ENCODE assay signal across 14 cellular contexts in the genomic region with DNA sequence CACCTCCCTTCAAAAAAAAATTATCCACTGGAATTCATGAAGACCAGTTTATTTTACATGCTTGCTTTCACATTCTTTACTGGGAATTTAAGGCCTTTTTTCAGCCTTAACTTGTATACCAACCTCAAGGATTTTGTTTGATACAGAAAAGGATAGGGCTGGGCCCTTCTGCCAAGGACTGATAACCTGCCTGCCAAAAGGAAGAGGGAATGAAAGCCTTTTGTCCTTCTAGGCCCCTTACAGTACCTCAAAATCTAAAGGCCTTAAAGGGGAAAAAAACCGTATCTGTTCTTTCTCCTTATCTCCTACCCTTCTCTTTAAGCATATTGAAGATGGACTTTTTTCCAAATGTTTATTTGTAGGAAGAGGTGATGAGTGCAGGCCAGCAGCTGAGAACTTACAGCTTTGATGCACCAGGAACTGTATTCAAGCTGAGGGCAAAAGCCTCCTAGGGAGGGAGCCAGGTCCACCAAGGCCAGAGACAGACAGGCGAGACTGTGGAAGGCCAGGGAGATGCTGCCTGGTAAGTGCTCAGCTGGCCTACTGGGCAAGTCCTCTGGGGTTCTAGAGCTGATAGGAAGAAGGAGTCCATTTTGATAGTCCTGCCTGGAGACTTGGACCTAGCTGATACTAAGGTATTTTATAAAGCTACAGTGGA. TPM values are rescaled to one million over a fixed set of nuclear protein-coding genes. Genes with fewer than 3 reads are reported as not detected.
A peak's percentile ranks its signal among the peaks of the same experiment; 100 is the strongest.
DNase-seq lines count a peak whose midpoint lies in the region; ATAC-seq and TF ChIP-seq lines count a peak whose summit lies in the region.
"Had no signal": no experiment of that assay in that cellular context is flagged by ENCODE, and none has a peak within 500 bp of the region (broad histone marks: within the 10 kb centered on the region; RNA-seq: fewer than 3 reads in every experiment).

No MANE protein-coding gene starts in this region.

- no peaks in the 10 kb centered on the region for H3K27me3 Mint-ChIP-seq in activated naive CD4-positive, alpha-beta T cell treated with anti-CD3 and anti-CD28 coated beads, Interleukin-2, amount 10 ng/mL, durations not matched to agents 7 days and 5 days
- H3K27me3 Mint-ChIP-seq in T-helper 17 cell, result no peaks in the 10 kb centered on the region
- no peaks in the 10 kb centered on the region for H3K27me3 Mint-ChIP-seq in stimulated activated naive B cell treated with anti-CD40 and anti-IgM and Interleukin-4, amounts not matched to agents 10 μg/mL and 1 μg/mL and 100 μg/mL, for 72 hours

- H3K4me3 Mint-ChIP-seq in activated naive CD4-positive, alpha-beta T cell treated with anti-CD3 and anti-CD28 coated beads, Interleukin-2, amount 10 ng/mL, durations not matched to agents 7 days and 5 days, result no peak overlapping the region
- H3K4me3 Mint-ChIP-seq in T-helper 17 cell, result no peak overlapping the region
- no peak overlapping the region for H3K4me3 Mint-ChIP-seq in stimulated activated naive B cell treated with anti-CD40 and anti-IgM and Interleukin-4, amounts not matched to agents 10 μg/mL and 1 μg/mL and 100 μg/mL, for 72 hours

- TF ChIP-seq EP300 in upper lobe of left lung (IDR thresholded peaks at IDR 0.05), result no peak

- no peak overlapping the region for H3K4me3 ChIP-seq in upper lobe of left lung

- H3K9me3 Mint-ChIP-seq in activated naive CD4-positive, alpha-beta T cell treated with anti-CD3 and anti-CD28 coated beads, Interleukin-2, amount 10 ng/mL, durations not matched to agents 7 days and 5 days, result no peaks in the 10 kb centered on the region
- H3K9me3 Mint-ChIP-seq in stimulated activated naive B cell treated with anti-CD40 and anti-IgM and Interleukin-4, amounts not matched to agents 10 μg/mL and 1 μg/mL and 100 μg/mL, for 72 hours, result no peaks in the 10 kb centered on the region

- peaks cover 51% of the 10 kb centered on the region for H3K36me3 Mint-ChIP-seq in activated naive CD4-positive, alpha-beta T cell treated with anti-CD3 and anti-CD28 coated beads, Interleukin-2, amount 10 ng/mL, durations not matched to agents 7 days and 5 days
- H3K36me3 Mint-ChIP-seq in T-helper 17 cell (ENCODE audit: low read depth), result peaks cover 4% of the 10 kb centered on the region
- peaks cover 68 to 81% of the 10 kb centered on the region in 2 donors for H3K36me3 Mint-ChIP-seq in stimulated activated naive B cell treated with anti-CD40 and anti-IgM and Interleukin-4, amounts not matched to agents 10 μg/mL and 1 μg/mL and 100 μg/mL, for 72 hours

- TF ChIP-seq CTCF in upper lobe of left lung (IDR thresholded peaks at IDR 0.05), result no peak

- H3K4me1 ChIP-seq in upper lobe of left lung, result peaks cover 0 to 5% (median 2%) of the 10 kb centered on the region in 4 donors
- H3K4me1 ChIP-seq: Caco-2 had no signal

- H3K27me3 ChIP-seq in upper lobe of left lung, result no peaks in the 10 kb centered on the region

- no peak for DNase-seq in activated naive CD4-positive, alpha-beta T cell treated with anti-CD3 and anti-CD28 coated beads, Interleukin-2, amount 10 ng/mL, durations not matched to agents 7 days and 5 days
- DNase-seq in activated naive CD4-positive, alpha-beta T cell treated with anti-CD3 and anti-CD28 coated beads, Interleukin-2, amount 50 U/mL, for 16 hours, result no peak
- no peak for DNase-seq in T-helper 17 cell
- peak; percentile 76 to 87 for DNase-seq in erythroblast (lab: John Stamatoyannopoulos, UW)
- no peak for DNase-seq in stimulated activated naive B cell treated with anti-CD40 and anti-IgM and Interleukin-4, amounts not matched to agents 10 μg/mL and 1 μg/mL and 100 μg/mL, for 72 hours
- no peak for DNase-seq in HEK293T (ENCODE audit: extremely low spot score)
- DNase-seq in upper lobe of left lung, result no peak
- DNase-seq: ACHN; activated CD8-positive, alpha-beta memory T cell treated with anti-CD3 and anti-CD28 coated beads, Interleukin-2, amount 50 U/mL, for 4 hours; Caco-2; NCI-H187; NCI-H510A treated with DMSO at 0.1 percent for 48 hours had no signal

- 76 to 77% methylated on average over 2 of the region's 2 CpGs for WGBS in upper lobe of left lung, 2 donors

- CTCF ChIA-PET in activated naive CD4-positive, alpha-beta T cell treated with anti-CD3 and anti-CD28 coated beads, Interleukin-2, amount 10 ng/mL, durations not matched to agents 7 days and 5 days (lab: Charles Lee), result no interaction called here
- CTCF ChIA-PET in HEK293T (lab: Yijun Ruan, JAX), result no interaction called here

- peak overlapping the region in 1 of 4 donors; percentile 59 for H3K27ac ChIP-seq in upper lobe of left lung

- H3K9me3 ChIP-seq in T-helper 17 cell (ENCODE audit: control insufficient read depth, low read length, poor library complexity, severe bottlenecking) (no peaks in the 10 kb centered on the region), upper lobe of left lung (no peaks in the 10 kb centered on the region)
- H3K9me3 ChIP-seq: Caco-2 had no signal

- H3K36me3 ChIP-seq in upper lobe of left lung, result peaks cover 12 to 92% (median 73%) of the 10 kb centered on the region in 4 donors

- TF ChIP-seq POLR2A in erythroblast (IDR thresholded peaks at IDR 0.05; ENCODE audit: low read length) (peak; percentile 9), upper lobe of left lung (IDR thresholded peaks at IDR 0.05) (no peak)

- POLR2A ChIA-PET in HEK293T (lab: Yijun Ruan, JAX), result no interaction called here

- H3K4me1 Mint-ChIP-seq in activated naive CD4-positive, alpha-beta T cell treated with anti-CD3 and anti-CD28 coated beads, Interleukin-2, amount 10 ng/mL, durations not matched to agents 7 days and 5 days, result peaks cover 25% of the 10 kb centered on the region
- H3K4me1 Mint-ChIP-seq in T-helper 17 cell, result peaks cover 22% of the 10 kb centered on the region
- peaks cover 6 to 12% of the 10 kb centered on the region in 2 donors for H3K4me1 Mint-ChIP-seq in stimulated activated naive B cell treated with anti-CD40 and anti-IgM and Interleukin-4, amounts not matched to agents 10 μg/mL and 1 μg/mL and 100 μg/mL, for 72 hours

- no peak for ATAC-seq in T-helper 17 cell
- ATAC-seq in stimulated activated naive B cell treated with anti-CD40 and anti-IgM and Interleukin-4, amounts not matched to agents 10 μg/mL and 1 μg/mL and 100 μg/mL, for 72 hours (replicated peaks), result no peak
- ATAC-seq in upper lobe of left lung (ENCODE audit: low FRiP score in 2 of 2), result no peak
- no peak for ATAC-seq in HG03025 (IDR thresholded peaks at IDR 0.05; ENCODE audit: low FRiP score, unreplicated experiment)
- ATAC-seq: Panc1 had no signal

- peak overlapping the region; percentile 33 for H3K27ac Mint-ChIP-seq in activated naive CD4-positive, alpha-beta T cell treated with anti-CD3 and anti-CD28 coated beads, Interleukin-2, amount 10 ng/mL, durations not matched to agents 7 days and 5 days
- peak overlapping the region; percentile 92 for H3K27ac Mint-ChIP-seq in T-helper 17 cell
- H3K27ac Mint-ChIP-seq in stimulated activated naive B cell treated with anti-CD40 and anti-IgM and Interleukin-4, amounts not matched to agents 10 μg/mL and 1 μg/mL and 100 μg/mL, for 72 hours, result peak overlapping the region; percentile 49

TF ChIP-seq in HEK293T, 16 proteins besides CTCF, POLR2A, EP300 and RAD21:
- TF ChIP-seq, protein P1, sequence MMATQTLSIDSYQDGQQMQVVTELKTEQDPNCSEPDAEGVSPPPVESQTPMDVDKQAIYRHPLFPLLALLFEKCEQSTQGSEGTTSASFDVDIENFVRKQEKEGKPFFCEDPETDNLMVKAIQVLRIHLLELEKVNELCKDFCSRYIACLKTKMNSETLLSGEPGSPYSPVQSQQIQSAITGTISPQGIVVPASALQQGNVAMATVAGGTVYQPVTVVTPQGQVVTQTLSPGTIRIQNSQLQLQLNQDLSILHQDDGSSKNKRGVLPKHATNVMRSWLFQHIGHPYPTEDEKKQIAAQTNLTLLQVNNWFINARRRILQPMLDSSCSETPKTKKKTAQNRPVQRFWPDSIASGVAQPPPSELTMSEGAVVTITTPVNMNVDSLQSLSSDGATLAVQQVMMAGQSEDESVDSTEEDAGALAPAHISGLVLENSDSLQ (IDR thresholded peaks at IDR 0.05), result no peak
- TF ChIP-seq CTBP1 (IDR thresholded peaks at IDR 0.05; ENCODE audit: borderline replicate concordance) (no peak), TARDBP (IDR thresholded peaks at IDR 0.05) (no peak), HDGF (IDR thresholded peaks at IDR 0.05; ENCODE audit: borderline replicate concordance) (no peak), FOXM1 (IDR thresholded peaks at IDR 0.05; ENCODE audit: borderline replicate concordance) (no peak), SP1 (IDR thresholded peaks at IDR 0.05) (no peak), NFRKB (IDR thresholded peaks at IDR 0.05) (no peak), FOXK2 (IDR thresholded peaks at IDR 0.05) (no peak), BHLHE40 (IDR thresholded peaks at IDR 0.05; ENCODE audit: borderline replicate concordance) (no peak), LEF1 (IDR thresholded peaks at IDR 0.05; ENCODE audit: borderline replicate concordance) (no peak), ARNT (IDR thresholded peaks at IDR 0.05) (no peak), ZNF384 (IDR thresholded peaks at IDR 0.05) (no peak), FOXA1 (IDR thresholded peaks at IDR 0.05) (no peak), ELF4 (IDR thresholded peaks at IDR 0.05) (no peak), L3MBTL2 (conservative IDR thresholded peaks at IDR 0.05) (no peak)

RNA-seq across cellular contexts. Expression of a gene that starts 31.8 kb away (rescaled TPM):
- total RNA-seq in T-helper 17 cell (10 to 100 TPM in 1 of 2 donors, 1 to 10 TPM in 1; 1.1 to 36.8 TPM), upper lobe of left lung (100 to 1,000 TPM in 1 of 6 donors, 10 to 100 TPM in 5; 41.7 to 147 (median 60.2) TPM)

RNA-seq across cellular contexts. Expression of a gene that starts 39.8 kb away (rescaled TPM):
- total RNA-seq in T-helper 17 cell (100 to 1,000 TPM; 109 to 111 TPM), upper lobe of left lung (100 to 1,000 TPM in 1 of 6 donors, 10 to 100 TPM in 5; 54.5 to 189 (median 87.6) TPM)

Comparison
In these comparisons a context has a peak if more than half of its experiments do, and no peak if none do; other contexts are left out.
1. DNase-seq: peak in erythroblast (2 of 2); none in activated naive CD4-positive, alpha-beta T cell treated with anti-CD3 and anti-CD28 coated beads, Interleukin-2, amount 10 ng/mL, durations not matched to agents 7 days and 5 days (single experiment), activated naive CD4-positive, alpha-beta T cell treated with anti-CD3 and anti-CD28 coated beads, Interleukin-2, amount 50 U/mL, for 16 hours (single experiment), T-helper 17 cell (0 of 3), stimulated activated naive B cell treated with anti-CD40 and anti-IgM and Interleukin-4, amounts not matched to agents 10 μg/mL and 1 μg/mL and 100 μg/mL, for 72 hours (single experiment), HEK293T (single experiment) and upper lobe of left lung (0 of 2).
2. H3K27ac Mint-ChIP-seq: peak in every context shown above with its lines; median percentile 92 in T-helper 17 cell; 49 in stimulated activated naive B cell treated with anti-CD40 and anti-IgM and Interleukin-4, amounts not matched to agents 10 μg/mL and 1 μg/mL and 100 μg/mL, for 72 hours; 33 in activated naive CD4-positive, alpha-beta T cell treated with anti-CD3 and anti-CD28 coated beads, Interleukin-2, amount 10 ng/mL, durations not matched to agents 7 days and 5 days.